ENCODE assay signal across 1 cellular context in genomic region chr6:149963212-149963461, GRCh38.
TF ChIP-seq lines count a peak whose summit lies in the region.

No MANE protein-coding gene starts in this region.

TF ChIP-seq in K562, 482 proteins besides CTCF, POLR2A, EP300 and RAD21 (continues in another document):
- TF ChIP-seq ZSCAN32 (CRISPR knock-in tag; IDR thresholded peaks at IDR 0.05), result 0 out of 2 replicates have a peak, but pooled peaks have one; percentile 28
- no peak for TF ChIP-seq SMC3 (conservative IDR thresholded peaks at IDR 0.05; ENCODE audit: insufficient read depth, low read depth, low read length)
- TF ChIP-seq MTF1 (CRISPR knock-in tag; IDR thresholded peaks at IDR 0.05; ENCODE audit: borderline replicate concordance), result 0 out of 2 replicates have a peak, but pooled peaks have one; percentile 37
- peak; percentile 76; the same call in 1 of the 2 replicates for TF ChIP-seq ZBTB2 (IDR thresholded peaks at IDR 0.05)
- TF ChIP-seq SMARCA4 (IDR thresholded peaks at IDR 0.05), result no peak; the same call in 1 of the 2 replicates
- TF ChIP-seq SRSF7 (optimal IDR thresholded peaks at IDR 0.05; ENCODE audit: low read depth, low read length), result no peak
- no peak for TF ChIP-seq CBX8 (IDR thresholded peaks at IDR 0.05; ENCODE audit: borderline replicate concordance, extremely low read depth, low read depth, low read length, poor library complexity, severe bottlenecking)
- peak; percentile 70; the same call in 1 of the 2 replicates for TF ChIP-seq ZFP91 (CRISPR knock-in tag; IDR thresholded peaks at IDR 0.05)
- peak; percentile 17; the same call in 1 of the 2 replicates for TF ChIP-seq NFRKB (IDR thresholded peaks at IDR 0.05; ENCODE audit: low read depth)
- TF ChIP-seq RREB1 (CRISPR knock-in tag; IDR thresholded peaks at IDR 0.05), result 0 out of 2 replicates have a peak, but pooled peaks have one; percentile 48
- 0 out of 2 replicates have a peak, but pooled peaks have one; percentile 26 for TF ChIP-seq E2F5 (CRISPR knock-in tag; IDR thresholded peaks at IDR 0.05)
- TF ChIP-seq TAL1 (IDR thresholded peaks at IDR 0.05), result no peak
- no peak for TF ChIP-seq SRSF3 (IDR thresholded peaks at IDR 0.05; ENCODE audit: insufficient read depth, low read length)
- 0 out of 2 replicates have a peak, but pooled peaks have one; percentile 20 for TF ChIP-seq AFF4 (CRISPR knock-in tag; IDR thresholded peaks at IDR 0.05)
- TF ChIP-seq MCM5 (IDR thresholded peaks at IDR 0.05; ENCODE audit: low read depth), result no peak
- TF ChIP-seq THRB (CRISPR knock-in tag; conservative IDR thresholded peaks at IDR 0.05), result 0 out of 2 replicates have a peak, but pooled peaks have one; percentile 13
- peak; percentile 92 to 93 for TF ChIP-seq NRF1 (conservative IDR thresholded peaks at IDR 0.05 in 1 of 2, IDR thresholded peaks at IDR 0.05 in 1 of 2)
- TF ChIP-seq THRA (IDR thresholded peaks at IDR 0.05), result no peak
- TF ChIP-seq MEIS2 (IDR thresholded peaks at IDR 0.05; ENCODE audit: partially characterized antibody), result peak; percentile 11
- TF ChIP-seq HCFC1 (IDR thresholded peaks at IDR 0.05; ENCODE audit: low read depth, low read length), result no peak
- TF ChIP-seq NR3C1 (CRISPR knock-in tag; IDR thresholded peaks at IDR 0.05), result no peak
- 0 out of 2 replicates have a peak, but pooled peaks have one; percentile 33 for TF ChIP-seq TAF7 (tag; IDR thresholded peaks at IDR 0.05)
- TF ChIP-seq BMI1 (IDR thresholded peaks at IDR 0.05; ENCODE audit: low read length), result 0 out of 2 replicates have a peak, but pooled peaks have one; percentile 10
- peak; percentile 84; the same call in 1 of the 2 replicates for TF ChIP-seq FOSL1 (tag; conservative IDR thresholded peaks at IDR 0.05)
- TF ChIP-seq GABPB1 (CRISPR knock-in tag; IDR thresholded peaks at IDR 0.05), result no peak
